8 cellular contexts compared by ENCODE assay signal in genomic region chr6:136647363-136647763, GRCh38.
DNase-seq lines count a peak whose midpoint lies in the region; ATAC-seq, FAIRE-seq and TF ChIP-seq lines count a peak whose summit lies in the region.

No MANE protein-coding gene starts in this region.

- CTCF ChIA-PET in activated B cell treated with CpG ODN at 0.5 μM for 24 hours (lab: Charles Lee): interaction anchor here (9.4 kb wide), 1 partner anchor 143 kb away, joined by 381 read pairs; the partner anchor contains the start of gene MAP3K5

- FAIRE-seq in GM18507 (lab: Jason Lieb, UNC): peak; percentile 87

- TF ChIP-seq CTCF in activated B cell treated with CpG ODN at 0.5 μM for 24 hours (IDR thresholded peaks at IDR 0.05): no peak

- no peak overlapping the region for H3K4me3 Mint-ChIP-seq in activated B cell treated with CpG ODN at 0.5 μM for 24 hours

- H3K27ac Mint-ChIP-seq in activated B cell treated with CpG ODN at 0.5 μM for 24 hours: no peak overlapping the region

- intact Hi-C loops in activated B cell treated with CpG ODN at 0.5 μM for 24 hours (cut with micrococcal nuclease): loop anchor here (5.0 to 10.0 kb wide), 2 partner anchors 70 to 447 kb away; no protein-coding TSS in a partner anchor

- POLR2A ChIA-PET in activated B cell treated with CpG ODN at 0.5 μM for 24 hours (lab: Charles Lee): interaction anchor here (0.8 to 5.9 kb wide), 2 partner anchors 138 to 145 kb away, joined by 3 to 119 read pairs; partner anchors contain the start of gene MAP3K5

- H3K9me3 Mint-ChIP-seq in activated B cell treated with CpG ODN at 0.5 μM for 24 hours: no peaks in the 10 kb centered on the region

- H3K27me3 Mint-ChIP-seq in activated B cell treated with CpG ODN at 0.5 μM for 24 hours: no peaks in the 10 kb centered on the region

- H3K4me1 Mint-ChIP-seq in activated B cell treated with CpG ODN at 0.5 μM for 24 hours: peaks cover 4% of the 10 kb centered on the region

- peak; percentile 15 for DNase-seq in GM18507 (ENCODE audit: extremely low spot score, insufficient read length, low read depth)
- DNase-seq in activated B cell treated with CpG ODN at 0.5 μM for 24 hours: no peak
- peak; percentile 80 for DNase-seq in fibroblast of gingiva (ENCODE audit: low read depth)
- peak; percentile 14 to 31 (median 18) for DNase-seq in stimulated activated CD4-positive, alpha-beta T cell treated with anti-CD3 and anti-CD28 coated beads, Interleukin-12 subunit alpha, Interleukin-12 subunit beta, amount 100 ng/mL, for 48 hours (ENCODE audit: low read depth in 2 of 3, low spot score in 1 of 3)
- DNase-seq in HUDEP-2 (lab: John Stamatoyannopoulos, UW; ENCODE audit: unreplicated experiment in 76 of 76): no peak
- no peak for DNase-seq in RKO (ENCODE audit: low spot score)
- no peak for DNase-seq in DMS153 treated with DMSO at 0.1 percent for 48 hours (lab: John Stamatoyannopoulos, UW; ENCODE audit: unreplicated experiment)

- ATAC-seq in HG02759 (IDR thresholded peaks at IDR 0.05; ENCODE audit: unreplicated experiment) (peak; percentile 74), activated B cell treated with CpG ODN at 0.5 μM for 24 hours (ENCODE audit: low read depth) (peak; percentile 94)

- peaks cover 22% of the 10 kb centered on the region for H3K36me3 Mint-ChIP-seq in activated B cell treated with CpG ODN at 0.5 μM for 24 hours (ENCODE audit: low read depth)

Comparison
In these comparisons a context has a peak if more than half of its experiments do, and no peak if none do; other contexts are left out.
1. DNase-seq: peak in GM18507 (single experiment), fibroblast of gingiva (single experiment) and stimulated activated CD4-positive, alpha-beta T cell treated with anti-CD3 and anti-CD28 coated beads, Interleukin-12 subunit alpha, Interleukin-12 subunit beta, amount 100 ng/mL, for 48 hours (3 of 3); none in activated B cell treated with CpG ODN at 0.5 μM for 24 hours (single experiment), HUDEP-2 (0 of 76), RKO (single experiment) and DMS153 treated with DMSO at 0.1 percent for 48 hours (single experiment).